Comparison of ENCODE assay signal across 9 cellular contexts in genomic region chr7:44196450-44196872, GRCh38. TPM values are rescaled to one million over a fixed set of nuclear protein-coding genes. Genes with fewer than 3 reads are reported as not detected.
DNase-seq lines count a peak whose midpoint lies in the region; ATAC-seq and TF ChIP-seq lines count a peak whose summit lies in the region.
"Had no signal": no experiment of that assay in that cellular context is flagged by ENCODE, and none has a peak within 500 bp of the region (broad histone marks: within the 10 kb centered on the region; RNA-seq: fewer than 3 reads in every experiment).

No MANE protein-coding gene starts in this region.

- peak; percentile 52 for DNase-seq in NCI-H2107 treated with DMSO at 0.1 percent for 48 hours (lab: John Stamatoyannopoulos, UW; ENCODE audit: unreplicated experiment)
- DNase-seq in NCI-H2107 (lab: John Stamatoyannopoulos, UW) = no peak
- DNase-seq in HPDE6-E6E7 (ENCODE audit: extremely low spot score) = peak; percentile 42
- DNase-seq in Panc1 (ENCODE audit: low read depth, low spot score) = no peak
- peak; percentile 75 for DNase-seq in choroid plexus epithelial cell (ENCODE audit: low read depth)
- DNase-seq in lower lobe of right lung = no peak

- H3K36me3 Mint-ChIP-seq in stimulated activated memory B cell treated with anti-CD40 and anti-IgM and Interleukin-4, amounts not matched to agents 10 μg/mL and 1 μg/mL and 100 μg/mL, for 72 hours = no peaks in the 10 kb centered on the region
- H3K36me3 Mint-ChIP-seq: CD8-positive, alpha-beta memory T cell had no signal

- no peak overlapping the region for H3K27ac ChIP-seq in Panc1 (ENCODE audit: low read length)
- H3K27ac ChIP-seq in lower lobe of right lung = no peak overlapping the region

- in situ Hi-C loops in Panc1 (cut with HindIII; ENCODE audit: low pct_unique_long_range_greater_than_20kb, low sequenced_read_pairs) = no loop called here

- H3K27ac Mint-ChIP-seq in stimulated activated memory B cell treated with anti-CD40 and anti-IgM and Interleukin-4, amounts not matched to agents 10 μg/mL and 1 μg/mL and 100 μg/mL, for 72 hours = no peak overlapping the region
- H3K27ac Mint-ChIP-seq: CD8-positive, alpha-beta memory T cell had no signal

- H3K36me3 ChIP-seq in Panc1 (ENCODE audit: control insufficient read depth, insufficient read depth, low read length) (no peaks in the 10 kb centered on the region), lower lobe of right lung (no peaks in the 10 kb centered on the region)

- H3K27me3 Mint-ChIP-seq in stimulated activated memory B cell treated with anti-CD40 and anti-IgM and Interleukin-4, amounts not matched to agents 10 μg/mL and 1 μg/mL and 100 μg/mL, for 72 hours = peaks cover 18% of the 10 kb centered on the region

- intact Hi-C loops in Panc1 (cut with micrococcal nuclease; ENCODE audit: unreplicated experiment) = loop anchor here (5.0 kb wide), 2 partner anchors 64 to 124 kb away; no protein-coding TSS in a partner anchor
- intact Hi-C loops in lower lobe of right lung (cut with DNase I) = no loop called here

- ATAC-seq in Panc1 (peak; percentile 69), lower lobe of right lung (peak; percentile 26 to 43), GM21723 (IDR thresholded peaks at IDR 0.05; ENCODE audit: unreplicated experiment) (no peak)
- no peak for ATAC-seq in stimulated activated memory B cell treated with anti-CD40 and anti-IgM and Interleukin-4, amounts not matched to agents 10 μg/mL and 1 μg/mL and 100 μg/mL, for 72 hours

- peaks cover 8% of the 10 kb centered on the region for H3K4me1 Mint-ChIP-seq in stimulated activated memory B cell treated with anti-CD40 and anti-IgM and Interleukin-4, amounts not matched to agents 10 μg/mL and 1 μg/mL and 100 μg/mL, for 72 hours

- H3K4me3 Mint-ChIP-seq in stimulated activated memory B cell treated with anti-CD40 and anti-IgM and Interleukin-4, amounts not matched to agents 10 μg/mL and 1 μg/mL and 100 μg/mL, for 72 hours = no peak overlapping the region

- CTCF ChIA-PET in Panc1 (lab: Charles Lee) = interaction anchor here (1.0 to 1.3 kb wide), 2 partner anchors 65 to 177 kb away, joined by 3 to 4 read pairs; no protein-coding TSS in a partner anchor

- H3K27me3 ChIP-seq in Panc1 (ENCODE audit: control insufficient read depth, insufficient read depth, low read length) (no peaks in the 10 kb centered on the region), lower lobe of right lung (ENCODE audit: low read depth) (peaks cover 8% of the 10 kb centered on the region)

- H3K9me3 ChIP-seq in Panc1 (ENCODE audit: control insufficient read depth, insufficient read depth, low read depth, low read length) (no peaks in the 10 kb centered on the region), lower lobe of right lung (no peaks in the 10 kb centered on the region)

- peak; percentile 90 for TF ChIP-seq CTCF in Panc1 (IDR thresholded peaks at IDR 0.05)
- TF ChIP-seq CTCF in choroid plexus epithelial cell (conservative IDR thresholded peaks at IDR 0.05; ENCODE audit: low read depth, low read length) = peak; percentile 92
- peak; percentile 56 for TF ChIP-seq CTCF in lower lobe of right lung (IDR thresholded peaks at IDR 0.05)

- no peaks in the 10 kb centered on the region for H3K9me3 Mint-ChIP-seq in stimulated activated memory B cell treated with anti-CD40 and anti-IgM and Interleukin-4, amounts not matched to agents 10 μg/mL and 1 μg/mL and 100 μg/mL, for 72 hours
- H3K9me3 Mint-ChIP-seq: CD8-positive, alpha-beta memory T cell had no signal

- no TSS peak for BruUV-seq in Panc1 (replicated peaks; lab: Mats Ljungman, UMichigan)

- POLR2A ChIA-PET in Panc1 (lab: Charles Lee) = no interaction called here

- H3K4me1 ChIP-seq in Panc1 (ENCODE audit: control insufficient read depth, insufficient read depth, low read length) (no peaks in the 10 kb centered on the region), lower lobe of right lung (no peaks in the 10 kb centered on the region)

- H3K4me3 ChIP-seq in Panc1 (ENCODE audit: low read depth in 2 of 2, low read length in 2 of 2) (no peak overlapping the region), choroid plexus epithelial cell (ENCODE audit: low read depth, low read length) (no peak overlapping the region), lower lobe of right lung (no peak overlapping the region)

RNA-seq across cellular contexts. Expression of gene YKT6, which starts 4.3 kb away (rescaled TPM):
- 207 TPM for total RNA-seq in Panc1 (2021; ENCODE audit: unreplicated experiment)
- polyA plus RNA-seq in Panc1 (2012; ENCODE audit: insufficient read length) = 160 TPM
- 58.7 TPM for total RNA-seq in lower lobe of right lung

RNA-seq across cellular contexts. Expression of gene GCK, which starts 7.2 kb away (rescaled TPM):
- total RNA-seq in Panc1 (2021; ENCODE audit: unreplicated experiment) (0.36 TPM), lower lobe of right lung (0.47 TPM)
- polyA plus RNA-seq in Panc1 (2012; ENCODE audit: insufficient read length) = 0.64 TPM

RNA-seq across cellular contexts. Expression of gene MYL7, which starts 55.3 kb away (rescaled TPM):
- total RNA-seq in Panc1 (2021; ENCODE audit: unreplicated experiment) (not detected), lower lobe of right lung (1.6 TPM)
- not detected for polyA plus RNA-seq in Panc1 (2012; ENCODE audit: insufficient read length)
- total RNA-seq: CD8-positive, alpha-beta memory T cell had no signal
- polyA plus RNA-seq: CD8-positive, alpha-beta memory T cell had no signal

Comparison
In these comparisons a context has a peak if more than half of its experiments do, and no peak if none do; other contexts are left out.
1. DNase-seq: peak in NCI-H2107 treated with DMSO at 0.1 percent for 48 hours (single experiment), HPDE6-E6E7 (single experiment) and choroid plexus epithelial cell (single experiment); none in NCI-H2107 (single experiment), Panc1 (single experiment) and lower lobe of right lung (single experiment).
2. ATAC-seq: peak in Panc1 (single experiment) and lower lobe of right lung (2 of 2); none in GM21723 (single experiment) and stimulated activated memory B cell treated with anti-CD40 and anti-IgM and Interleukin-4, amounts not matched to agents 10 μg/mL and 1 μg/mL and 100 μg/mL, for 72 hours (single experiment).
3. Peak in every context shown above with its lines, with median percentiles within 50 percentile points of each other: CTCF ChIP-seq.